11 cellular contexts compared by ENCODE assay signal in genomic region chr3:49131576-49131975, GRCh38. TPM values are rescaled to one million over a fixed set of nuclear protein-coding genes. Genes with fewer than 3 reads are reported as not detected.
A peak's percentile ranks its signal among the peaks of the same experiment; 100 is the strongest.
DNase-seq lines count a peak whose midpoint lies in the region; ATAC-seq and TF ChIP-seq lines count a peak whose summit lies in the region.
"Had no signal": no experiment of that assay in that cellular context is flagged by ENCODE, and none has a peak within 500 bp of the region (broad histone marks: within the 10 kb centered on the region; RNA-seq: fewer than 3 reads in every experiment).

No MANE protein-coding gene starts in this region.

- no peak overlapping the region for H2AFZ ChIP-seq in PC-9

- H3K27ac Mint-ChIP-seq in endodermal cell (no peak overlapping the region), mesothelial cell of epicardium (peak overlapping the region; percentile 97)

- H3K36me3 ChIP-seq in PC-9 (ENCODE audit: low read depth) (no peaks in the 10 kb centered on the region), endodermal cell (ENCODE audit: control insufficient read depth, insufficient read depth, low read length) (peaks cover 7% of the 10 kb centered on the region), suprapubic skin (peaks cover 15% of the 10 kb centered on the region), MG63 (peaks cover 8% of the 10 kb centered on the region)
- no peaks in the 10 kb centered on the region for H3K36me3 ChIP-seq in effector memory CD4-positive, alpha-beta T cell (ENCODE audit: control insufficient read depth, insufficient read depth, low read length)

- no peaks in the 10 kb centered on the region for H3K4me1 Mint-ChIP-seq in endodermal cell
- peaks cover 14% of the 10 kb centered on the region for H3K4me1 Mint-ChIP-seq in mesothelial cell of epicardium

- H3K9me3 ChIP-seq in PC-9 (ENCODE audit: insufficient read depth, low read depth) (no peaks in the 10 kb centered on the region), endodermal cell (ENCODE audit: control insufficient read depth, low read length) (no peaks in the 10 kb centered on the region), suprapubic skin (no peaks in the 10 kb centered on the region), MG63 (no peaks in the 10 kb centered on the region)
- no peaks in the 10 kb centered on the region for H3K9me3 ChIP-seq in effector memory CD4-positive, alpha-beta T cell (ENCODE audit: control insufficient read depth, low read length)

- H3K27me3 ChIP-seq in PC-9 (ENCODE audit: insufficient read depth, low read depth) = no peaks in the 10 kb centered on the region
- H3K27me3 ChIP-seq in endodermal cell (ENCODE audit: control insufficient read depth, insufficient read depth, low read length, poor library complexity, severe bottlenecking) = no peaks in the 10 kb centered on the region
- H3K27me3 ChIP-seq in suprapubic skin = no peaks in the 10 kb centered on the region
- no peaks in the 10 kb centered on the region for H3K27me3 ChIP-seq in MG63
- no peaks in the 10 kb centered on the region for H3K27me3 ChIP-seq in effector memory CD4-positive, alpha-beta T cell (replicated peaks; ENCODE audit: control insufficient read depth, insufficient read depth, low read length, poor library complexity, severe bottlenecking)

- TF ChIP-seq EP300 in suprapubic skin (IDR thresholded peaks at IDR 0.05) = no peak

- peak overlapping the region; percentile 78 for H3K4me3 Mint-ChIP-seq in endodermal cell
- peak overlapping the region; percentile 92 for H3K4me3 Mint-ChIP-seq in mesothelial cell of epicardium

- 98 to 100% methylated on average over 4 to 6 of the region's 6 CpGs for WGBS in endodermal cell (ENCODE audit: insufficient coverage in 1 of 2, insufficient read length in 1 of 2), 2 experiments
- WGBS in suprapubic skin = 92% methylated on average over 2 of the region's 6 CpGs

- peaks cover 18% of the 10 kb centered on the region for H3K79me2 ChIP-seq in PC-9 (ENCODE audit: low read depth)

- H3K27me3 Mint-ChIP-seq in endodermal cell (ENCODE audit: insufficient read depth) = no peaks in the 10 kb centered on the region
- H3K27me3 Mint-ChIP-seq in mesothelial cell of epicardium (ENCODE audit: low read depth) = no peaks in the 10 kb centered on the region

- no peaks in the 10 kb centered on the region for H4K20me1 ChIP-seq in PC-9 (ENCODE audit: insufficient read depth)

- no TSS peak for BruUV-seq in PC-9 (replicated peaks; lab: Mats Ljungman, UMichigan)

- no peak overlapping the region for H3K9ac ChIP-seq in endodermal cell (ENCODE audit: extremely low read depth, low read length, poor library complexity, severe bottlenecking)

- no peaks in the 10 kb centered on the region for H3K9me2 ChIP-seq in PC-9 (ENCODE audit: insufficient read depth)

- H3K4me1 ChIP-seq in PC-9 (replicated peaks; ENCODE audit: insufficient read depth) (peaks cover 19% of the 10 kb centered on the region), endodermal cell (ENCODE audit: control insufficient read depth, insufficient read depth, low read length) (peaks cover 5% of the 10 kb centered on the region), suprapubic skin (peaks cover 44% of the 10 kb centered on the region)
- H3K4me1 ChIP-seq in effector memory CD4-positive, alpha-beta T cell (ENCODE audit: control insufficient read depth, insufficient read depth, low read length, poor library complexity, severe bottlenecking) = no peaks in the 10 kb centered on the region

- H3F3A ChIP-seq in PC-9 (ENCODE audit: insufficient read depth, low read depth) = peaks cover 22% of the 10 kb centered on the region

- no peak for TF ChIP-seq CTCF in PC-9 (conservative IDR thresholded peaks at IDR 0.05)
- TF ChIP-seq CTCF in endodermal cell (conservative IDR thresholded peaks at IDR 0.05) = no peak
- no peak for TF ChIP-seq CTCF in mesothelial cell of epicardium (IDR thresholded peaks at IDR 0.05; ENCODE audit: unreplicated experiment)
- TF ChIP-seq CTCF in suprapubic skin (IDR thresholded peaks at IDR 0.05) = no peak

- POLR2A ChIA-PET in PC-9 (lab: Charles Lee; ENCODE audit: unreplicated experiment) = interaction anchor here (0.5 kb wide), 1 partner anchor 1215 kb away, joined by 14 read pairs; no protein-coding TSS in a partner anchor

- DNase-seq in PC-9 (no peak), endodermal cell (no peak), mesothelial cell of epicardium (ENCODE audit: low spot score in 2 of 2, unreplicated experiment in 2 of 2) (no peak), suprapubic skin (ENCODE audit: low spot score in 2 of 2) (no peak), MG63 (no peak)
- no peak for DNase-seq in effector memory CD4-positive, alpha-beta T cell
- DNase-seq: DMS53, NCI-H524 treated with DMSO at 0.1 percent for 48 hours had no signal

- ATAC-seq in GM18861 (IDR thresholded peaks at IDR 0.05; ENCODE audit: unreplicated experiment) = no peak
- no peak for ATAC-seq in GM21619 (IDR thresholded peaks at IDR 0.05; ENCODE audit: unreplicated experiment)

- no peaks in the 10 kb centered on the region for H3K9me3 Mint-ChIP-seq in endodermal cell
- no peaks in the 10 kb centered on the region for H3K9me3 Mint-ChIP-seq in mesothelial cell of epicardium

- peak overlapping the region; percentile 99 for H3K4me2 ChIP-seq in PC-9

- no peak for TF ChIP-seq POLR2A in suprapubic skin (IDR thresholded peaks at IDR 0.05)

- CTCF ChIA-PET in PC-9 (lab: Charles Lee) = no interaction called here

- H3K27ac ChIP-seq in PC-9 (peak overlapping the region; percentile 92), endodermal cell (ENCODE audit: low read depth, low read length) (no peak overlapping the region), suprapubic skin (peak overlapping the region; percentile 87)
- H3K27ac ChIP-seq in effector memory CD4-positive, alpha-beta T cell (ENCODE audit: insufficient read depth, low read length, poor library complexity, severe bottlenecking) = no peak overlapping the region

- intact Hi-C loops in PC-9 (cut with micrococcal nuclease; ENCODE audit: unreplicated experiment) = no loop called here

- H3K36me3 Mint-ChIP-seq in endodermal cell (ENCODE audit: low read depth) (peaks cover 3% of the 10 kb centered on the region), mesothelial cell of epicardium (peaks cover 18% of the 10 kb centered on the region)

- H3K4me3 ChIP-seq in PC-9 (peak overlapping the region; percentile 78), endodermal cell (ENCODE audit: low read length) (peak overlapping the region; percentile 91), suprapubic skin (peak overlapping the region; percentile 73), MG63 (no peak overlapping the region; the same call in 1 of the 2 replicates)
- no peak overlapping the region for H3K4me3 ChIP-seq in effector memory CD4-positive, alpha-beta T cell (ENCODE audit: insufficient read depth, low read depth, low read length, poor library complexity, severe bottlenecking)

RNA-seq across cellular contexts. Expression of gene LAMB2, which starts 1.3 kb away (rescaled TPM):
- total RNA-seq in PC-9 (2021) = 230 and 238 TPM in 2 replicates
- 10 to 100 TPM; 83.6 to 97.8 TPM for total RNA-seq in endodermal cell
- polyA plus RNA-seq in endodermal cell (2013, experiment 1 of 2) = 159 TPM
- 154 TPM for polyA plus RNA-seq in endodermal cell (2013, experiment 2 of 2)
- 335 to 359 TPM (median 348 TPM) in 3 replicates for total RNA-seq in mesothelial cell of epicardium
- 100 to 1,000 TPM; 333 to 563 (median 501) TPM for total RNA-seq in suprapubic skin
- total RNA-seq in MG63 (2014; rRNA removed; shearing (Covaris generic); ENCODE audit: low replicate concordance) = 32.7 and 99.4 TPM in 2 replicates
- total RNA-seq: T-helper 1 cell treated with Interleukin-12 subunit alpha and Interleukin-12 subunit beta and Interleukin-4 antibody, amounts not matched to agents 30 ng/mL and 1 ng/mL, for 36 hours had no signal

RNA-seq across cellular contexts. Expression of gene USP19, which starts 11.0 kb away (rescaled TPM):
- total RNA-seq in PC-9 (2021) (72.1 TPM in 2 replicates), endodermal cell (10 to 100 TPM; 61.5 to 63.2 TPM), mesothelial cell of epicardium (76.2 to 79.7 TPM (median 76.6 TPM) in 3 replicates), suprapubic skin (10 to 100 TPM; 46.1 to 82.1 (median 76.0) TPM)
- 50.7 TPM for polyA plus RNA-seq in endodermal cell (2013, experiment 1 of 2)
- 43.1 TPM for polyA plus RNA-seq in endodermal cell (2013, experiment 2 of 2)
- total RNA-seq in MG63 (2014; rRNA removed; shearing (Covaris generic); ENCODE audit: low replicate concordance) = 31.5 and 120 TPM in 2 replicates

RNA-seq across cellular contexts. Expression of gene QARS1, which starts 27.0 kb away (rescaled TPM):
- total RNA-seq in PC-9 (2021) (334 and 337 TPM in 2 replicates), endodermal cell (100 to 1,000 TPM; 314 to 358 TPM), mesothelial cell of epicardium (364 to 373 TPM (median 373 TPM) in 3 replicates), suprapubic skin (100 to 1,000 TPM; 297 to 451 (median 380) TPM)
- 290 TPM for polyA plus RNA-seq in endodermal cell (2013, experiment 1 of 2)
- polyA plus RNA-seq in endodermal cell (2013, experiment 2 of 2) = 278 TPM
- total RNA-seq in MG63 (2014; rRNA removed; shearing (Covaris generic); ENCODE audit: low replicate concordance) = 97.3 and 152 TPM in 2 replicates

RNA-seq across cellular contexts. Expression of gene CCDC71, which starts 34.6 kb away (rescaled TPM):
- total RNA-seq in PC-9 (2021) (17.8 and 24.0 TPM in 2 replicates), endodermal cell (10 to 100 TPM; 23.4 to 25.7 TPM), mesothelial cell of epicardium (28.7 to 29.8 TPM (median 28.9 TPM) in 3 replicates), suprapubic skin (10 to 100 TPM; 29.0 to 48.2 (median 35.3) TPM)
- 25.0 TPM for polyA plus RNA-seq in endodermal cell (2013, experiment 1 of 2)
- polyA plus RNA-seq in endodermal cell (2013, experiment 2 of 2) = 22.0 TPM
- total RNA-seq in MG63 (2014; rRNA removed; shearing (Covaris generic); ENCODE audit: low replicate concordance) = 36.4 and 39.6 TPM in 2 replicates

RNA-seq across cellular contexts. Expression of gene QRICH1, which starts 37.7 kb away (rescaled TPM):
- total RNA-seq in PC-9 (2021) (84.8 and 87.5 TPM in 2 replicates), endodermal cell (100 to 1,000 TPM; 127 to 155 TPM), mesothelial cell of epicardium (130 to 133 TPM (median 132 TPM) in 3 replicates), suprapubic skin (100 to 1,000 TPM in 2 of 4 donors, 10 to 100 TPM in 2; 85.8 to 187 (median 115) TPM)
- polyA plus RNA-seq in endodermal cell (2013, experiment 1 of 2) = 108 TPM
- polyA plus RNA-seq in endodermal cell (2013, experiment 2 of 2) = 96.8 TPM
- total RNA-seq in MG63 (2014; rRNA removed; shearing (Covaris generic); ENCODE audit: low replicate concordance) = 69.4 and 77.3 TPM in 2 replicates

Comparison
In these comparisons a context has a peak if more than half of its experiments do, and no peak if none do; other contexts are left out.
1. H3K27ac ChIP-seq: peak in PC-9 (single experiment) and suprapubic skin (single experiment); none in endodermal cell (single experiment) and effector memory CD4-positive, alpha-beta T cell (single experiment).
2. H3K4me3 ChIP-seq: peak in PC-9 (single experiment), endodermal cell (single experiment) and suprapubic skin (single experiment); none in MG63 (single experiment) and effector memory CD4-positive, alpha-beta T cell (single experiment).